In the genomic region with DNA sequence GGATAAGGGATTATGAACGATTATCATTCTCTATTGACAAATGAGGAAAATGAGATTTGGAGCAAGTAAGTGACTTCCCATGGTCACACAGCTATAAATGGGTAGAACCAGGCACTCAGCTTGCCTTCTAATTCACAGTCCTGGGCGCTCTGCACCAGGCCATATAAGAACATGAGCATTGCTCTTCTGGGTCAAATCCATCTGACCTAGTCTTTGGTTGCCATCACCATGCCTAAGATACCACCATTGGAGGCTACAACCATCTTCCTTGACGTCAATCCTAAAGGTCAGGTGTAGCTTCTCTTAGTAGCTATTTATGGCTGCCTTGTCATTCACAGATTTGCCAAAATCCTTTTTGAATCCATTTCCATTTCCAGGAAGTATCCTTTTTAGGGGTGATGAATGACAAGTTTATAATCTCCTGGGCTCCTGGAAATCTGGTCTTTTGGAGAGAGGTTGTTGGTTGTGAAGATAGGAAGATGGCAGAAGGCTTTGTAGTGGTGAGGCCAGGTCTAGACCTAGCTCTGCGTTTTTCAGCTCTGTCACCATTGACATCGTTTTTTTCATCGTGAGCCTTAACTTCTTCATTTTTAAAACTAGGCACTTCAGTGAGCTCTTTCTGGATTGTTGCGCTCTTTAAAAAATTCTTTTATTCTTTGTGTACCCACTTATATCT, we compare ENCODE assay signal across 20 cellular contexts.
"Had no signal": no experiment of that assay in that cellular context is flagged by ENCODE, and none has a peak within 500 bp of the region (broad histone marks: within the 10 kb centered on the region; RNA-seq: fewer than 3 reads in every experiment).

No MANE protein-coding gene starts in this region.

- H3K9me3 ChIP-seq: adrenal gland, mucosa of descending colon, pancreas had no signal

- H3K27ac ChIP-seq: pancreas had no signal

- ATAC-seq: activated T-cell treated with anti-CD3 and anti-CD28 coated beads, Interleukin-2, amount 50 U/mL, for 4 hours; effector memory CD8-positive, alpha-beta T cell; left lobe of liver; mucosa of descending colon; pancreas had no signal

- H3K4me3 ChIP-seq: mucosa of descending colon, pancreas had no signal

- H3K4me3 Mint-ChIP-seq: activated CD4-positive, alpha-beta T cell treated with anti-CD3 and anti-CD28 coated beads, Interleukin-2, amount 10 ng/mL, durations not matched to agents 24 days and 14 days; activated naive CD4-positive, alpha-beta T cell treated with anti-CD3 and anti-CD28 coated beads, Interleukin-2, amount 10 ng/mL, durations not matched to agents 7 days and 5 days; activated T-cell treated with anti-CD3 and anti-CD28 coated beads, Interleukin-2, amount 50 U/mL, for 4 hours; memory B cell; naive B cell had no signal

- H3K27ac Mint-ChIP-seq: activated CD4-positive, alpha-beta T cell treated with anti-CD3 and anti-CD28 coated beads, Interleukin-2, amount 10 ng/mL, durations not matched to agents 24 days and 14 days; activated naive CD4-positive, alpha-beta T cell treated with anti-CD3 and anti-CD28 coated beads, Interleukin-2, amount 10 ng/mL, durations not matched to agents 7 days and 5 days; memory B cell; naive B cell had no signal

- H3K27me3 ChIP-seq: adrenal gland, pancreas had no signal

- H3K9me3 Mint-ChIP-seq: activated CD4-positive, alpha-beta T cell treated with anti-CD3 and anti-CD28 coated beads, Interleukin-2, amount 10 ng/mL, durations not matched to agents 24 days and 14 days; activated naive CD4-positive, alpha-beta T cell treated with anti-CD3 and anti-CD28 coated beads, Interleukin-2, amount 10 ng/mL, durations not matched to agents 7 days and 5 days; activated T-cell treated with anti-CD3 and anti-CD28 coated beads, Interleukin-2, amount 50 U/mL, for 4 hours; effector memory CD8-positive, alpha-beta T cell; memory B cell; naive B cell had no signal

- DNase-seq: activated CD4-positive, alpha-beta T cell treated with anti-CD3 and anti-CD28 coated beads, Interleukin-2, amount 10 ng/mL, durations not matched to agents 24 days and 14 days; activated CD8-positive, alpha-beta memory T cell treated with anti-CD3 and anti-CD28 coated beads, Interleukin-2, amount 50 U/mL, for 4 hours; activated effector memory CD4-positive, alpha-beta T cell treated with Interleukin-2 at 50 U/mL for 16 hours; activated naive CD4-positive, alpha-beta T cell treated with anti-CD3 and anti-CD28 coated beads, Interleukin-2, amount 10 ng/mL, durations not matched to agents 7 days and 5 days; activated T-cell treated with anti-CD3 and anti-CD28 coated beads, Interleukin-2, amount 50 U/mL, for 4 hours; adrenal gland; dermis blood vessel endothelial cell; effector memory CD8-positive, alpha-beta T cell; hippocampal formation; mucosa of descending colon; naive B cell; pancreas; stimulated activated CD4-positive, alpha-beta T cell treated with anti-CD3 and anti-CD28 coated beads, Interleukin-12 subunit alpha, Interleukin-12 subunit beta, amount 100 ng/mL, for 4 hours; stimulated activated CD4-positive, alpha-beta T cell treated with anti-CD3 and anti-CD28 coated beads, Interleukin-1b, Interleukin-23, amount 100 ng/mL, for 48 hours; stimulated activated CD8-positive, alpha-beta memory T cell treated with anti-CD3 and anti-CD28 coated beads, Interleukin-4, amount 100 ng/mL, for 48 hours; stimulated activated naive CD4-positive, alpha-beta T cell treated with Interleukin-2 at 50 U/mL for 16 hours; substantia nigra; trophoblast cell had no signal

- H3K27me3 Mint-ChIP-seq: effector memory CD8-positive, alpha-beta T cell had no signal

- H3K36me3 Mint-ChIP-seq: memory B cell had no signal
